Comparison of ENCODE assay signal across 16 cellular contexts in genomic region chr17:29086628-29087332, GRCh38. TPM values are rescaled to one million over a fixed set of nuclear protein-coding genes. Genes with fewer than 3 reads are reported as not detected.
A peak's percentile ranks its signal among the peaks of the same experiment; 100 is the strongest.
DNase-seq lines count a peak whose midpoint lies in the region; ATAC-seq and TF ChIP-seq lines count a peak whose summit lies in the region.
"Had no signal": no experiment of that assay in that cellular context is flagged by ENCODE, and none has a peak within 500 bp of the region (broad histone marks: within the 10 kb centered on the region; RNA-seq: fewer than 3 reads in every experiment).

No MANE protein-coding gene starts in this region.

- TF ChIP-seq CTCF in endodermal cell (conservative IDR thresholded peaks at IDR 0.05): no peak
- no peak for TF ChIP-seq CTCF in GM10266 (IDR thresholded peaks at IDR 0.05; ENCODE audit: control insufficient read depth, insufficient read depth, low read depth, missing control alignments)

- no peak overlapping the region for H3K4me3 Mint-ChIP-seq in activated naive CD8-positive, alpha-beta T cell treated with anti-CD3 and anti-CD28 coated beads, Interleukin-2, amount 10 ng/mL, durations not matched to agents 7 days and 5 days
- H3K4me3 Mint-ChIP-seq in activated naive CD8-positive, alpha-beta T cell treated with anti-CD3 and anti-CD28 coated beads for 36 hours: no peak overlapping the region
- H3K4me3 Mint-ChIP-seq in endodermal cell: no peak overlapping the region
- no peak overlapping the region for H3K4me3 Mint-ChIP-seq in stimulated activated naive B cell treated with anti-CD40 and anti-IgM and Interleukin-4, amounts not matched to agents 10 μg/mL and 1 μg/mL and 100 μg/mL, for 72 hours
- H3K4me3 Mint-ChIP-seq: CD4-positive, CD25-positive, alpha-beta regulatory T cell had no signal

- H3K9me3 Mint-ChIP-seq in activated naive CD8-positive, alpha-beta T cell treated with anti-CD3 and anti-CD28 coated beads, Interleukin-2, amount 10 ng/mL, durations not matched to agents 7 days and 5 days: no peaks in the 10 kb centered on the region
- no peaks in the 10 kb centered on the region for H3K9me3 Mint-ChIP-seq in activated naive CD8-positive, alpha-beta T cell treated with anti-CD3 and anti-CD28 coated beads for 36 hours
- H3K9me3 Mint-ChIP-seq in endodermal cell: no peaks in the 10 kb centered on the region
- no peaks in the 10 kb centered on the region for H3K9me3 Mint-ChIP-seq in stimulated activated naive B cell treated with anti-CD40 and anti-IgM and Interleukin-4, amounts not matched to agents 10 μg/mL and 1 μg/mL and 100 μg/mL, for 72 hours
- H3K9me3 Mint-ChIP-seq: CD4-positive, CD25-positive, alpha-beta regulatory T cell had no signal

- H3K4me1 ChIP-seq in NT2/D1 (ENCODE audit: insufficient read depth, insufficient read length) (peaks cover 9% of the 10 kb centered on the region), endodermal cell (ENCODE audit: control insufficient read depth, insufficient read depth, low read length) (peaks cover 16% of the 10 kb centered on the region)

- H3K27me3 Mint-ChIP-seq in activated naive CD8-positive, alpha-beta T cell treated with anti-CD3 and anti-CD28 coated beads, Interleukin-2, amount 10 ng/mL, durations not matched to agents 7 days and 5 days: no peaks in the 10 kb centered on the region
- no peaks in the 10 kb centered on the region for H3K27me3 Mint-ChIP-seq in activated naive CD8-positive, alpha-beta T cell treated with anti-CD3 and anti-CD28 coated beads for 36 hours
- H3K27me3 Mint-ChIP-seq in endodermal cell (ENCODE audit: insufficient read depth): no peaks in the 10 kb centered on the region
- no peaks in the 10 kb centered on the region for H3K27me3 Mint-ChIP-seq in stimulated activated naive B cell treated with anti-CD40 and anti-IgM and Interleukin-4, amounts not matched to agents 10 μg/mL and 1 μg/mL and 100 μg/mL, for 72 hours
- H3K27me3 Mint-ChIP-seq: CD4-positive, CD25-positive, alpha-beta regulatory T cell had no signal

- H3K4me1 Mint-ChIP-seq in activated naive CD8-positive, alpha-beta T cell treated with anti-CD3 and anti-CD28 coated beads, Interleukin-2, amount 10 ng/mL, durations not matched to agents 7 days and 5 days: no peaks in the 10 kb centered on the region
- no peaks in the 10 kb centered on the region for H3K4me1 Mint-ChIP-seq in activated naive CD8-positive, alpha-beta T cell treated with anti-CD3 and anti-CD28 coated beads for 36 hours
- H3K4me1 Mint-ChIP-seq in endodermal cell: peaks cover 26% of the 10 kb centered on the region
- no peaks in the 10 kb centered on the region for H3K4me1 Mint-ChIP-seq in stimulated activated naive B cell treated with anti-CD40 and anti-IgM and Interleukin-4, amounts not matched to agents 10 μg/mL and 1 μg/mL and 100 μg/mL, for 72 hours
- H3K4me1 Mint-ChIP-seq: CD4-positive, CD25-positive, alpha-beta regulatory T cell had no signal

- no peak for DNase-seq in activated naive CD8-positive, alpha-beta T cell treated with anti-CD3 and anti-CD28 coated beads, Interleukin-2, amount 10 ng/mL, durations not matched to agents 7 days and 5 days
- DNase-seq in activated naive CD8-positive, alpha-beta T cell treated with anti-CD3 and anti-CD28 coated beads for 36 hours: no peak
- DNase-seq in NT2/D1 (ENCODE audit: low read depth, low spot score) (peak; percentile 25), endodermal cell (peak; percentile 91), GM10266 (ENCODE audit: extremely low spot score) (no peak), NCI-H1694 treated with DMSO at 0.1 percent for 48 hours (lab: John Stamatoyannopoulos, UW) (no peak)
- DNase-seq in stimulated activated naive B cell treated with anti-CD40 and anti-IgM and Interleukin-4, amounts not matched to agents 10 μg/mL and 1 μg/mL and 100 μg/mL, for 72 hours: no peak
- DNase-seq: CD4-positive, CD25-positive, alpha-beta regulatory T cell; KG1; NCI-H1048; NCI-H187; NCI-H2171; NCI-H510A; SIG-M5 had no signal

- peak overlapping the region; percentile 51 for H3K27ac Mint-ChIP-seq in activated naive CD8-positive, alpha-beta T cell treated with anti-CD3 and anti-CD28 coated beads, Interleukin-2, amount 10 ng/mL, durations not matched to agents 7 days and 5 days
- no peak overlapping the region for H3K27ac Mint-ChIP-seq in activated naive CD8-positive, alpha-beta T cell treated with anti-CD3 and anti-CD28 coated beads for 36 hours
- H3K27ac Mint-ChIP-seq in endodermal cell: no peak overlapping the region
- H3K27ac Mint-ChIP-seq in stimulated activated naive B cell treated with anti-CD40 and anti-IgM and Interleukin-4, amounts not matched to agents 10 μg/mL and 1 μg/mL and 100 μg/mL, for 72 hours: peak overlapping the region; percentile 59

- H3K27me3 ChIP-seq in NT2/D1 (ENCODE audit: insufficient read depth, insufficient read length) (no peaks in the 10 kb centered on the region), endodermal cell (ENCODE audit: control insufficient read depth, insufficient read depth, low read length, poor library complexity, severe bottlenecking) (no peaks in the 10 kb centered on the region)

- no peak overlapping the region for H3K4me3 ChIP-seq in NT2/D1 (ENCODE audit: insufficient read length, low read depth)
- H3K4me3 ChIP-seq in endodermal cell (ENCODE audit: low read length): no peak overlapping the region

- H3K36me3 ChIP-seq in NT2/D1 (ENCODE audit: insufficient read depth, insufficient read length, low read length) (peaks cover 47% of the 10 kb centered on the region), endodermal cell (ENCODE audit: control insufficient read depth, insufficient read depth, low read length) (peaks cover 13% of the 10 kb centered on the region)

- POLR2A ChIA-PET in activated naive CD8-positive, alpha-beta T cell treated with anti-CD3 and anti-CD28 coated beads, Interleukin-2, amount 10 ng/mL, durations not matched to agents 7 days and 5 days (lab: Charles Lee): no interaction called here

- peaks cover 4% of the 10 kb centered on the region for H3K36me3 Mint-ChIP-seq in activated naive CD8-positive, alpha-beta T cell treated with anti-CD3 and anti-CD28 coated beads, Interleukin-2, amount 10 ng/mL, durations not matched to agents 7 days and 5 days
- H3K36me3 Mint-ChIP-seq in activated naive CD8-positive, alpha-beta T cell treated with anti-CD3 and anti-CD28 coated beads for 36 hours: peaks cover 6% of the 10 kb centered on the region
- H3K36me3 Mint-ChIP-seq in endodermal cell (ENCODE audit: low read depth): peaks cover 31% of the 10 kb centered on the region
- H3K36me3 Mint-ChIP-seq in stimulated activated naive B cell treated with anti-CD40 and anti-IgM and Interleukin-4, amounts not matched to agents 10 μg/mL and 1 μg/mL and 100 μg/mL, for 72 hours: peaks cover 38 to 67% of the 10 kb centered on the region in 2 donors

- no peaks in the 10 kb centered on the region for H3K9me3 ChIP-seq in NT2/D1 (ENCODE audit: insufficient read depth, low read length)
- H3K9me3 ChIP-seq in endodermal cell (ENCODE audit: control insufficient read depth, low read length): no peaks in the 10 kb centered on the region

- no peak overlapping the region for H3K27ac ChIP-seq in endodermal cell (ENCODE audit: low read depth, low read length)

- 83 to 86% methylated on average over 9 to 19 of the region's 19 CpGs for WGBS in endodermal cell (ENCODE audit: insufficient coverage in 1 of 2, insufficient read length in 1 of 2), 2 experiments

- peak overlapping the region; percentile 1 for H3K9ac ChIP-seq in NT2/D1 (ENCODE audit: insufficient read length, low read depth)
- no peak overlapping the region for H3K9ac ChIP-seq in endodermal cell (ENCODE audit: extremely low read depth, low read length, poor library complexity, severe bottlenecking)

- ATAC-seq in activated naive CD8-positive, alpha-beta T cell treated with anti-CD3 and anti-CD28 coated beads, Interleukin-2, amount 10 ng/mL, durations not matched to agents 7 days and 5 days (ENCODE audit: low read depth): no peak
- ATAC-seq in stimulated activated naive B cell treated with anti-CD40 and anti-IgM and Interleukin-4, amounts not matched to agents 10 μg/mL and 1 μg/mL and 100 μg/mL, for 72 hours (replicated peaks): no peak
- no peak for ATAC-seq in GM19351 (IDR thresholded peaks at IDR 0.05; ENCODE audit: unreplicated experiment)
- ATAC-seq: HCT116 had no signal

RNA-seq across cellular contexts. Expression of gene PIPOX, which starts 43.8 kb away (rescaled TPM):
- 1 to 10 TPM; 3.0 to 3.5 TPM for total RNA-seq in activated naive CD8-positive, alpha-beta T cell treated with anti-CD3 and anti-CD28 coated beads, Interleukin-2, amount 10 ng/mL, durations not matched to agents 7 days and 5 days
- total RNA-seq in activated naive CD8-positive, alpha-beta T cell treated with anti-CD3 and anti-CD28 coated beads for 36 hours: 1 to 10 TPM; 1.3 to 2.0 TPM
- total RNA-seq in endodermal cell: 1 to 10 TPM; 1.8 to 5.9 TPM
- 11.1 TPM for polyA plus RNA-seq in endodermal cell (2013, experiment 1 of 2)
- polyA plus RNA-seq in endodermal cell (2013, experiment 2 of 2): 13.9 TPM

Comparison
In these comparisons a context has a peak if more than half of its experiments do, and no peak if none do; other contexts are left out.
1. H3K27ac Mint-ChIP-seq: peak in activated naive CD8-positive, alpha-beta T cell treated with anti-CD3 and anti-CD28 coated beads, Interleukin-2, amount 10 ng/mL, durations not matched to agents 7 days and 5 days (single experiment) and stimulated activated naive B cell treated with anti-CD40 and anti-IgM and Interleukin-4, amounts not matched to agents 10 μg/mL and 1 μg/mL and 100 μg/mL, for 72 hours (single experiment); none in activated naive CD8-positive, alpha-beta T cell treated with anti-CD3 and anti-CD28 coated beads for 36 hours (single experiment) and endodermal cell (single experiment).
2. DNase-seq: peak in NT2/D1 (single experiment) and endodermal cell (single experiment); none in activated naive CD8-positive, alpha-beta T cell treated with anti-CD3 and anti-CD28 coated beads, Interleukin-2, amount 10 ng/mL, durations not matched to agents 7 days and 5 days (single experiment), activated naive CD8-positive, alpha-beta T cell treated with anti-CD3 and anti-CD28 coated beads for 36 hours (single experiment), stimulated activated naive B cell treated with anti-CD40 and anti-IgM and Interleukin-4, amounts not matched to agents 10 μg/mL and 1 μg/mL and 100 μg/mL, for 72 hours (single experiment), GM10266 (single experiment) and NCI-H1694 treated with DMSO at 0.1 percent for 48 hours (single experiment).